27 cellular contexts compared by ENCODE assay signal in the genomic region with DNA sequence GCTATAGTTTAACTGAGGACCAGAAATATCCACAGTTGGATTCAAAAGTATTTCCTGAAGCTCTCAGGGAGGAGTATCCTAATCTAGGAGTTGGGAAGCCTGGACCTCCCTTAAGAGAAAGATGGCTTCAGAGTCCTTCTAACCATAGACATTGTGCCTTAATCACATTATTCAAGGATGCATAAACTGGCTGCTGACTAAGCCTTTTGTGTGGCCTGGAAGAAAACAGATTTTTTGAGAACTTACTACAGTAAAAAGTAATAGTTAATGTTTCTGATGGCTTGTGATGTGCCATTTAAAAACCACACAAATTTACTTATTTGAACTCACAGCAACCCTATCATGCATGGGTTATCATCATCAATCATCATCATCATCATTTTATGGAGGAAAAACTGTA.
"Had no signal": no experiment of that assay in that cellular context is flagged by ENCODE, and none has a peak within 500 bp of the region (broad histone marks: within the 10 kb centered on the region; RNA-seq: fewer than 3 reads in every experiment).

No MANE protein-coding gene starts in this region.

- H3K4me1 ChIP-seq: colonic mucosa, esophagus muscularis mucosa, esophagus squamous epithelium, foreskin keratinocyte, gastrocnemius medialis, gastroesophageal sphincter, heart left ventricle, heart right ventricle had no signal

- H3K36me3 ChIP-seq: colonic mucosa, esophagus muscularis mucosa, esophagus squamous epithelium, gastrocnemius medialis, gastroesophageal sphincter, heart left ventricle, heart right ventricle had no signal

- H3K27me3 ChIP-seq: colonic mucosa, foreskin keratinocyte had no signal

- FAIRE-seq: colon, endometrium, endothelial cell of umbilical vein, frontal cortex had no signal

- ATAC-seq: effector memory CD8-positive, alpha-beta T cell; esophagus mucosa; foreskin keratinocyte; gastrocnemius medialis; gastroesophageal sphincter; heart left ventricle; heart right ventricle had no signal

- H3K9me3 ChIP-seq: colonic mucosa, gastrocnemius medialis had no signal

- H3K4me3 ChIP-seq: colonic mucosa, coronary artery, dorsolateral prefrontal cortex, esophagus muscularis mucosa, esophagus squamous epithelium, gastrocnemius medialis, gastroesophageal sphincter, heart left ventricle, heart right ventricle had no signal

- DNase-seq: colonic mucosa; cortex of kidney; dermis blood vessel endothelial cell; dorsolateral prefrontal cortex; effector CD4-positive, alpha-beta T cell; effector CD8-positive, alpha-beta T cell; effector memory CD4-positive, alpha-beta T cell; effector memory CD8-positive, alpha-beta T cell; erythroblast; esophagus squamous epithelium; foreskin fibroblast; foreskin keratinocyte; foreskin melanocyte; gastrocnemius medialis; glutamatergic neuron; head of caudate nucleus; heart left ventricle; heart right ventricle had no signal

- H3K27ac ChIP-seq: colonic mucosa, coronary artery, dorsolateral prefrontal cortex, epithelial cell of prostate, esophagus muscularis mucosa, esophagus squamous epithelium, foreskin keratinocyte, gastrocnemius medialis, gastroesophageal sphincter, heart left ventricle, heart right ventricle had no signal
